Comparison of ENCODE assay signal across 9 cellular contexts in genomic region chr11:128893578-128894295, GRCh38. TPM values are rescaled to one million over a fixed set of nuclear protein-coding genes. Genes with fewer than 3 reads are reported as not detected.
DNase-seq lines count a peak whose midpoint lies in the region; ATAC-seq and TF ChIP-seq lines count a peak whose summit lies in the region.
"Had no signal": no experiment of that assay in that cellular context is flagged by ENCODE, and none has a peak within 500 bp of the region (broad histone marks: within the 10 kb centered on the region; RNA-seq: fewer than 3 reads in every experiment).

No MANE protein-coding gene starts in this region.

- DNase-seq in lower lobe of right lung (no peak), SHP77 (lab: John Stamatoyannopoulos, UW) (no peak), NCI-H345 (lab: John Stamatoyannopoulos, UW) (no peak)
- no peak for DNase-seq in stimulated activated CD4-positive, alpha-beta T cell treated with anti-CD3 and anti-CD28 coated beads, Interleukin-2, amount 100 ng/mL, for 48 hours

- no peak for TF ChIP-seq CTCF in lower lobe of right lung (IDR thresholded peaks at IDR 0.05)

- H3K4me1 ChIP-seq in lower lobe of right lung: peaks cover 62% of the 10 kb centered on the region

- ATAC-seq in GM18868 (IDR thresholded peaks at IDR 0.05; ENCODE audit: unreplicated experiment): peak; percentile 56
- peak; percentile 70 for ATAC-seq in GM21717 (IDR thresholded peaks at IDR 0.05; ENCODE audit: unreplicated experiment)
- ATAC-seq in HG03457 (IDR thresholded peaks at IDR 0.05; ENCODE audit: unreplicated experiment): peak; percentile 62
- ATAC-seq in lower lobe of right lung: peak in 1 of 2 donors; percentile 29
- no peak for ATAC-seq in SK-N-SH treated with all-trans-retinoic acid at 6 μM for 48 hours

- no peak overlapping the region for H3K4me3 ChIP-seq in lower lobe of right lung

- peak overlapping the region; percentile 32 for H3K27ac ChIP-seq in lower lobe of right lung

- peaks cover 16% of the 10 kb centered on the region for H3K27me3 ChIP-seq in lower lobe of right lung (ENCODE audit: low read depth)

- intact Hi-C loops in lower lobe of right lung (cut with DNase I): no loop called here

- no peaks in the 10 kb centered on the region for H3K9me3 ChIP-seq in lower lobe of right lung

- H3K36me3 ChIP-seq in lower lobe of right lung: no peaks in the 10 kb centered on the region

TF ChIP-seq in SK-N-SH treated with all-trans-retinoic acid at 6 μM for 48 hours, 23 proteins besides CTCF, POLR2A, EP300 and RAD21:
- no peak for TF ChIP-seq ARNTL (CRISPR knock-in tag; IDR thresholded peaks at IDR 0.05; ENCODE audit: borderline replicate concordance, low read depth)
- TF ChIP-seq ZNF565 (CRISPR knock-in tag; conservative IDR thresholded peaks at IDR 0.05; ENCODE audit: low read depth): no peak

RNA-seq across cellular contexts. Expression of gene KCNJ5, which starts 2.6 kb away (rescaled TPM):
- total RNA-seq in lower lobe of right lung: 12.9 TPM

RNA-seq across cellular contexts. Expression of gene KCNJ1, which starts 26.6 kb away (rescaled TPM):
- total RNA-seq in lower lobe of right lung: 0.18 TPM
- total RNA-seq: epithelial cell of proximal tubule had no signal

RNA-seq across cellular contexts. Expression of gene TP53AIP1, which starts 48.9 kb away (rescaled TPM):
- not detected for total RNA-seq in lower lobe of right lung
- total RNA-seq: epithelial cell of proximal tubule had no signal
